Comparison of ENCODE assay signal across 1 cellular context in genomic region chr2:50535971-50536759, GRCh38.
TF ChIP-seq lines count a peak whose summit lies in the region.

No MANE protein-coding gene starts in this region.

TF ChIP-seq in WTC11, 78 proteins besides CTCF, POLR2A, EP300 and RAD21 (continued from another document):
- TF ChIP-seq E2F5 (CRISPR knock-in tag; IDR thresholded peaks at IDR 0.05) (no peak), FOXK1 (CRISPR knock-in tag; IDR thresholded peaks at IDR 0.05) (no peak), ZNF423 (CRISPR knock-in tag; IDR thresholded peaks at IDR 0.05) (no peak)
